38 cellular contexts compared by ENCODE assay signal in genomic region chrX:56319165-56319564, GRCh38.
"Had no signal": no experiment of that assay in that cellular context is flagged by ENCODE, and none has a peak within 500 bp of the region (broad histone marks: within the 10 kb centered on the region; RNA-seq: fewer than 3 reads in every experiment).

No MANE protein-coding gene starts in this region.

- H3K4me3 ChIP-seq: adrenal gland, body of pancreas, breast epithelium, cardiac muscle cell had no signal

- H3K9me3 Mint-ChIP-seq: activated CD8-positive, alpha-beta T cell treated with anti-CD3 and anti-CD28 coated beads for 36 hours; activated T-cell treated with anti-CD3 and anti-CD28 coated beads, Interleukin-2, amount 50 U/mL, for 4 hours; activated T-cell treated with anti-CD3 and anti-CD28 coated beads, Interleukin-2, amount 50 U/mL, for 72 hours; activated T-helper 1 cell treated with anti-CD3 and anti-CD28 coated beads, Interleukin-12 subunit alpha, Interleukin-12 subunit beta, Interleukin-2, Interleukin-4 antibody, amounts not matched to agents 30 ng/mL and 10 ng/mL and 1 ng/mL, durations not matched to agents 14 hours and 24 hours and 36 hours; activated T-helper 17 cell treated with anti-CD3 and anti-CD28 coated beads, Interleukin-2, amount 50 U/mL, for 72 hours; central memory CD8-positive, alpha-beta T cell had no signal

- H3K4me1 ChIP-seq: adrenal gland, body of pancreas, breast epithelium had no signal

- H3K9me3 ChIP-seq: adrenal gland, body of pancreas had no signal

- DNase-seq: activated B cell treated with CpG ODN at 0.5 μM for 24 hours; activated CD4-positive, alpha-beta memory T cell treated with anti-CD3 and anti-CD28 coated beads for 36 hours; activated CD4-positive, alpha-beta T cell treated with anti-CD3 and anti-CD28 coated beads for 4 hours; activated CD4-positive, alpha-beta T cell treated with anti-CD3 and anti-CD28 coated beads, Interleukin-2, amount 10 ng/mL, durations not matched to agents 24 days and 14 days; activated CD4-positive, alpha-beta T cell treated with anti-CD3 and anti-CD28 coated beads, Interleukin-2, amount 50 U/mL, for 1 hour; activated CD4-positive, alpha-beta T cell treated with anti-CD3 and anti-CD28 coated beads, Interleukin-2, amount 50 U/mL, for 4 hours; activated CD4-positive, CD25-positive, alpha-beta regulatory T cell treated with anti-CD3 and anti-CD28 coated beads, Interleukin-2, amount 50 U/mL, for 72 hours; activated CD8-positive, alpha-beta memory T cell treated with anti-CD3 and anti-CD28 coated beads, Interleukin-2, amount 50 U/mL, for 4 hours; activated CD8-positive, alpha-beta T cell treated with anti-CD3 and anti-CD28 coated beads for 36 hours; activated effector memory CD4-positive, alpha-beta T cell treated with anti-CD3 and anti-CD28 coated beads, Interleukin-2, amount 50 U/mL, for 16 hours; activated gamma-delta T cell treated with Interleukin-2 at 50 U/mL for 16 hours; activated naive CD4-positive, alpha-beta T cell; activated naive CD4-positive, alpha-beta T cell treated with anti-CD3 and anti-CD28 coated beads for 36 hours; activated naive CD4-positive, alpha-beta T cell treated with anti-CD3 and anti-CD28 coated beads, Interleukin-2, amount 50 U/mL, for 16 hours; activated naive CD8-positive, alpha-beta T cell treated with anti-CD3 and anti-CD28 coated beads for 36 hours; activated T-cell treated with anti-CD3 and anti-CD28 coated beads for 4 hours; activated T-cell treated with anti-CD3 and anti-CD28 coated beads, Interleukin-2, amount 50 U/mL, for 1 hour; activated T-cell treated with anti-CD3 and anti-CD28 coated beads, Interleukin-2, amount 50 U/mL, for 4 hours; activated T-cell treated with anti-CD3 and anti-CD28 coated beads, Interleukin-2, amount 50 U/mL, for 72 hours; adrenal gland; amniotic stem cell; aorta; body of pancreas; brain microvascular endothelial cell; caudate nucleus; cerebellar nuclear complex; T-helper 1 cell; T-helper 2 cell; T-helper 9 cell had no signal

- H3K27me3 Mint-ChIP-seq: activated B cell treated with CpG ODN at 0.5 μM for 24 hours; activated CD4-positive, alpha-beta memory T cell treated with anti-CD3 and anti-CD28 coated beads for 36 hours; activated CD4-positive, alpha-beta T cell treated with anti-CD3 and anti-CD28 coated beads, Interleukin-2, amount 10 ng/mL, durations not matched to agents 24 days and 14 days; activated CD8-positive, alpha-beta T cell treated with anti-CD3 and anti-CD28 coated beads for 36 hours; activated naive CD8-positive, alpha-beta T cell treated with anti-CD3 and anti-CD28 coated beads for 36 hours; activated T-helper 17 cell treated with anti-CD3 and anti-CD28 coated beads, Interleukin-2, amount 50 U/mL, for 72 hours; central memory CD8-positive, alpha-beta T cell had no signal

- ATAC-seq: activated CD8-positive, alpha-beta T cell treated with anti-CD3 and anti-CD28 coated beads for 36 hours; activated naive CD4-positive, alpha-beta T cell treated with anti-CD3 and anti-CD28 coated beads, Interleukin-2, amount 50 U/mL, for 72 hours; activated T-cell treated with anti-CD3 and anti-CD28 coated beads, Interleukin-2, amount 50 U/mL, for 4 hours; activated T-cell treated with anti-CD3 and anti-CD28 coated beads, Interleukin-2, amount 50 U/mL, for 72 hours; activated T-helper 17 cell treated with anti-CD3 and anti-CD28 coated beads, Interleukin-2, amount 50 U/mL, for 72 hours; body of pancreas had no signal

- H3K27me3 ChIP-seq: body of pancreas, brain microvascular endothelial cell, cardiac muscle cell had no signal

- H3K27ac Mint-ChIP-seq: activated B cell treated with CpG ODN at 0.5 μM for 24 hours; activated CD4-positive, alpha-beta memory T cell treated with anti-CD3 and anti-CD28 coated beads for 36 hours; activated CD4-positive, alpha-beta T cell treated with anti-CD3 and anti-CD28 coated beads, Interleukin-2, amount 10 ng/mL, durations not matched to agents 24 days and 14 days; activated CD8-positive, alpha-beta T cell treated with anti-CD3 and anti-CD28 coated beads for 36 hours; activated naive CD4-positive, alpha-beta T cell treated with anti-CD3 and anti-CD28 coated beads for 36 hours; activated naive CD4-positive, alpha-beta T cell treated with anti-CD3 and anti-CD28 coated beads, Interleukin-2, amount 50 U/mL, for 72 hours; activated naive CD8-positive, alpha-beta T cell treated with anti-CD3 and anti-CD28 coated beads for 36 hours; activated T-cell treated with anti-CD3 and anti-CD28 coated beads, Interleukin-2, amount 50 U/mL, for 72 hours; activated T-helper 1 cell treated with anti-CD3 and anti-CD28 coated beads, Interleukin-12 subunit alpha, Interleukin-12 subunit beta, Interleukin-2, Interleukin-4 antibody, amounts not matched to agents 30 ng/mL and 10 ng/mL and 1 ng/mL, durations not matched to agents 14 hours and 24 hours and 36 hours; activated T-helper 17 cell treated with anti-CD3 and anti-CD28 coated beads, Interleukin-2, amount 50 U/mL, for 72 hours; T-helper 1 cell treated with Interleukin-12 subunit alpha and Interleukin-12 subunit beta and Interleukin-4 antibody, amounts not matched to agents 30 μg/mL and 1 μg/mL, for 36 hours; T-helper 2 cell treated with Interferon-gamma antibody and Interleukin-4, amounts not matched to agents 5 μg/mL and 100 μg/mL, for 36 hours had no signal

- H3K36me3 ChIP-seq: adrenal gland, brain microvascular endothelial cell, breast epithelium, cardiac muscle cell had no signal

- H3K27ac ChIP-seq: adrenal gland, body of pancreas, brain microvascular endothelial cell, breast epithelium, cardiac muscle cell, VCaP had no signal

- H3K4me1 Mint-ChIP-seq: activated T-helper 17 cell treated with anti-CD3 and anti-CD28 coated beads, Interleukin-2, amount 50 U/mL, for 72 hours; central memory CD8-positive, alpha-beta T cell had no signal

- H3K4me3 Mint-ChIP-seq: activated B cell treated with CpG ODN at 0.5 μM for 24 hours; activated CD4-positive, alpha-beta memory T cell treated with anti-CD3 and anti-CD28 coated beads for 36 hours; activated CD4-positive, alpha-beta T cell treated with anti-CD3 and anti-CD28 coated beads, Interleukin-2, amount 10 ng/mL, durations not matched to agents 24 days and 14 days; activated CD8-positive, alpha-beta T cell treated with anti-CD3 and anti-CD28 coated beads for 36 hours; activated naive CD4-positive, alpha-beta T cell treated with anti-CD3 and anti-CD28 coated beads for 36 hours; activated naive CD8-positive, alpha-beta T cell treated with anti-CD3 and anti-CD28 coated beads for 36 hours; activated T-cell treated with anti-CD3 and anti-CD28 coated beads, Interleukin-2, amount 50 U/mL, for 4 hours; activated T-cell treated with anti-CD3 and anti-CD28 coated beads, Interleukin-2, amount 50 U/mL, for 72 hours; activated T-helper 1 cell treated with anti-CD3 and anti-CD28 coated beads, Interleukin-12 subunit alpha, Interleukin-12 subunit beta, Interleukin-2, Interleukin-4 antibody, amounts not matched to agents 30 ng/mL and 10 ng/mL and 1 ng/mL, durations not matched to agents 14 hours and 24 hours and 36 hours; activated T-helper 17 cell treated with anti-CD3 and anti-CD28 coated beads, Interleukin-2, amount 50 U/mL, for 72 hours; central memory CD8-positive, alpha-beta T cell; T-helper 1 cell treated with Interleukin-12 subunit alpha and Interleukin-12 subunit beta and Interleukin-4 antibody, amounts not matched to agents 30 μg/mL and 1 μg/mL, for 36 hours; T-helper 2 cell treated with Interferon-gamma antibody and Interleukin-4, amounts not matched to agents 5 μg/mL and 100 μg/mL, for 36 hours had no signal

- H3K36me3 Mint-ChIP-seq: activated CD4-positive, alpha-beta memory T cell treated with anti-CD3 and anti-CD28 coated beads for 36 hours; activated naive CD4-positive, alpha-beta T cell treated with anti-CD3 and anti-CD28 coated beads, Interleukin-2, amount 50 U/mL, for 72 hours had no signal
